1 cellular context compared by ENCODE assay signal in the genomic region with DNA sequence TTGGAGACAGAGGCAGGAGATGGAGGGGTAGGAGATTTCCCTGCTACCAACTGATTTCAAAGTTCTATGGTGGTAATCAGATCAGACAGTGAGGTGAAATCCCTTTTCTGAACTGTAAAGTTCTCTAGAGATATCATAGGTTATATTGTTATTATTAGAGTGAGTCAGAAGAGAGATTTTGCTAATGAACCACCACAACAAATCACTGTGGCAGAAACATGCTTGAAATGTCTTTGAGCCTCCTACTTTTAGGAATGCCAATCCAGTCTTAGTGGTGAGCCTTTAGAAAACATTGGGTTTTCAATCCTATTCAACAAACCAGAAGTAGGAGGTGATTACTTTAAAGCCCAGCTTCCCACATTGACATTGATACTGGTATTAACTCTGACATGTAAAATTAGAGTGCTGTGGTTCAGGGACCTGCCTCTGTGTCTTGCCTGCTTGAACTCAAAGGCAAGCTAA.
TF ChIP-seq lines count a peak whose summit lies in the region.

No MANE protein-coding gene starts in this region.

TF ChIP-seq in K562, 482 proteins besides CTCF, POLR2A, EP300 and RAD21:
- TF ChIP-seq, protein P1, sequence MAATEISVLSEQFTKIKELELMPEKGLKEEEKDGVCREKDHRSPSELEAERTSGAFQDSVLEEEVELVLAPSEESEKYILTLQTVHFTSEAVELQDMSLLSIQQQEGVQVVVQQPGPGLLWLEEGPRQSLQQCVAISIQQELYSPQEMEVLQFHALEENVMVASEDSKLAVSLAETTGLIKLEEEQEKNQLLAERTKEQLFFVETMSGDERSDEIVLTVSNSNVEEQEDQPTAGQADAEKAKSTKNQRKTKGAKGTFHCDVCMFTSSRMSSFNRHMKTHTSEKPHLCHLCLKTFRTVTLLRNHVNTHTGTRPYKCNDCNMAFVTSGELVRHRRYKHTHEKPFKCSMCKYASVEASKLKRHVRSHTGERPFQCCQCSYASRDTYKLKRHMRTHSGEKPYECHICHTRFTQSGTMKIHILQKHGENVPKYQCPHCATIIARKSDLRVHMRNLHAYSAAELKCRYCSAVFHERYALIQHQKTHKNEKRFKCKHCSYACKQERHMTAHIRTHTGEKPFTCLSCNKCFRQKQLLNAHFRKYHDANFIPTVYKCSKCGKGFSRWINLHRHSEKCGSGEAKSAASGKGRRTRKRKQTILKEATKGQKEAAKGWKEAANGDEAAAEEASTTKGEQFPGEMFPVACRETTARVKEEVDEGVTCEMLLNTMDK (IDR thresholded peaks at IDR 0.05; ENCODE audit: borderline replicate concordance, insufficient read depth, low read depth, low read length, poor library complexity, severe bottlenecking), result no peak
- TF ChIP-seq NR2C2 (CRISPR knock-in tag; IDR thresholded peaks at IDR 0.05) (no peak), NR2C2 (tag; IDR thresholded peaks at IDR 0.05) (0 out of 2 replicates have a peak, but pooled peaks have one; percentile 4)
TF ChIP-seq in K562: peak in this region for 1.
